8 cellular contexts compared by ENCODE assay signal in genomic region chr20:41340327-41341055, GRCh38. TPM values are rescaled to one million over a fixed set of nuclear protein-coding genes. Genes with fewer than 3 reads are reported as not detected.
DNase-seq lines count a peak whose midpoint lies in the region; ATAC-seq and TF ChIP-seq lines count a peak whose summit lies in the region.

Gene LPIN3 (plus strand): TSS chr20:41340821. CDS start chr20:41345804, 4,983 bp downstream.

- peak; percentile 20 for ATAC-seq in GM21526 (IDR thresholded peaks at IDR 0.05; ENCODE audit: low FRiP score, unreplicated experiment)
- peak; percentile 82 for ATAC-seq in activated B cell treated with CpG ODN at 0.5 μM for 24 hours (ENCODE audit: low read depth)
- ATAC-seq in HG03442 (IDR thresholded peaks at IDR 0.05; ENCODE audit: unreplicated experiment) = no peak

- intact Hi-C loops in activated B cell treated with CpG ODN at 0.5 μM for 24 hours (cut with micrococcal nuclease) = loop anchor here (1.0 to 2.0 kb wide), 7 partner anchors 70 to 372 kb away; no protein-coding TSS in a partner anchor

- DNase-seq in Ammon's horn (ENCODE audit: low spot score) (peak; percentile 36), NCI-H1930 (lab: John Stamatoyannopoulos, UW) (peak; percentile 36 to 66), activated B cell treated with CpG ODN at 0.5 μM for 24 hours (peak; percentile 41), choroid plexus epithelial cell (ENCODE audit: low read depth) (peak; percentile 86), kidney epithelial cell (ENCODE audit: low read depth) (no peak)
- peak; percentile 13 to 37 for DNase-seq in stimulated activated CD4-positive, alpha-beta T cell treated with anti-CD3 and anti-CD28 coated beads, Interleukin-15, amount 100 ng/mL, for 1 hour (ENCODE audit: low read depth in 1 of 2, low spot score in 1 of 2)

- H3K27me3 Mint-ChIP-seq in activated B cell treated with CpG ODN at 0.5 μM for 24 hours = peaks cover 4% of the 10 kb centered on the region

- TF ChIP-seq CTCF in activated B cell treated with CpG ODN at 0.5 μM for 24 hours (IDR thresholded peaks at IDR 0.05) (no peak), choroid plexus epithelial cell (conservative IDR thresholded peaks at IDR 0.05; ENCODE audit: low read depth, low read length) (no peak), kidney epithelial cell (IDR thresholded peaks at IDR 0.05; ENCODE audit: insufficient read depth, low read length, poor library complexity, severe bottlenecking) (no peak)

- peak within 1 kb of the TSS; percentile 41 for H3K27ac Mint-ChIP-seq in activated B cell treated with CpG ODN at 0.5 μM for 24 hours

- H3K36me3 Mint-ChIP-seq in activated B cell treated with CpG ODN at 0.5 μM for 24 hours (ENCODE audit: low read depth) = no peaks in the 10 kb centered on the region

- no peaks in the 10 kb centered on the region for H3K36me3 ChIP-seq in kidney epithelial cell (ENCODE audit: control insufficient read depth, insufficient read depth, low read length)

- H3K4me3 Mint-ChIP-seq in activated B cell treated with CpG ODN at 0.5 μM for 24 hours = peak within 1 kb of the TSS; percentile 76

- CTCF ChIA-PET in activated B cell treated with CpG ODN at 0.5 μM for 24 hours (lab: Charles Lee) = interaction anchor here (1.0 to 9.1 kb wide), 16 partner anchors 10 to 372 kb away, joined by 3 to 161 read pairs (median 5); no protein-coding TSS in a partner anchor

- POLR2A ChIA-PET in activated B cell treated with CpG ODN at 0.5 μM for 24 hours (lab: Charles Lee) = interaction anchor here (1.2 kb wide), 1 partner anchor 167 kb away, joined by 5 read pairs; no protein-coding TSS in a partner anchor

- peaks cover 10% of the 10 kb centered on the region for H3K4me1 Mint-ChIP-seq in activated B cell treated with CpG ODN at 0.5 μM for 24 hours

- no peaks in the 10 kb centered on the region for H3K9me3 Mint-ChIP-seq in activated B cell treated with CpG ODN at 0.5 μM for 24 hours

- H3K27me3 ChIP-seq in kidney epithelial cell (ENCODE audit: control insufficient read depth, insufficient read depth, low read length) = no peaks in the 10 kb centered on the region

- H3K4me3 ChIP-seq in choroid plexus epithelial cell (ENCODE audit: low read depth, low read length) = peak within 1 kb of the TSS; percentile 56
- H3K4me3 ChIP-seq in kidney epithelial cell (ENCODE audit: low read depth, low read length) = peak within 1 kb of the TSS; percentile 47

RNA-seq across cellular contexts. Expression of gene LPIN3, which starts in this region (rescaled TPM):
- 0.60 and 0.66 TPM in 2 replicates for total RNA-seq in activated B cell treated with CpG ODN at 0.5 μM for 24 hours
- 14.7 and 18.2 TPM in 2 replicates for total RNA-seq in kidney epithelial cell

Comparison
In these comparisons a context has a peak if more than half of its experiments do, and no peak if none do; other contexts are left out.
1. Peak in DNase-seq and ATAC-seq in activated B cell treated with CpG ODN at 0.5 μM for 24 hours; RNA of the gene not detected or under 1 TPM.